ENCODE assay signal across 18 cellular contexts in the genomic region with DNA sequence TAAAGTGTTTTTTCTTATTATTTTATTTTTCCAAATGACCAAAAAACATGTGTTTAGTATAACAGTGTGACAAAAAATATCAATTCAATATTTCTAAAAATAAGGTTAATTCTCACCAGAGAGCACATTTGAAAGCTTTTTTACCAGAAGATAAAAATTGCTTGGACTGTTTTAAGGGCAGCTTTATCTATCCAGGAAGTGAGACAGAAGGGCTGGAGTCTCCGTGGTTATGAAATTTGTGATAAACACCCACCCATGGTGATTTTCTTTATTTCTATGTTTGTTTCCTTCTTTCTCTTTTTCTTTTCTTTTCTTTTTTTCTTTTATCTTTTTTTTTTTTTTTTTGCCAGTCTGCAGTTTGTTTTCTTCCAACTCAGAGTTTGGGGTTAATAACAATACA.
"Had no signal": no experiment of that assay in that cellular context is flagged by ENCODE, and none has a peak within 500 bp of the region (broad histone marks: within the 10 kb centered on the region; RNA-seq: fewer than 3 reads in every experiment).

No MANE protein-coding gene starts in this region.

- H3K27me3 ChIP-seq: sigmoid colon, tibial nerve, uterus had no signal

- H3K36me3 ChIP-seq: esophagus muscularis mucosa, sigmoid colon, tibial nerve, uterus had no signal

- H3K4me3 ChIP-seq: esophagus muscularis mucosa, sigmoid colon, tibial nerve, uterus had no signal

- H3K9me3 ChIP-seq: esophagus muscularis mucosa, sigmoid colon, tibial nerve, uterus had no signal

- DNase-seq: activated CD4-positive, alpha-beta T cell treated with anti-CD3 and anti-CD28 coated beads, Interleukin-2, amount 10 ng/mL, durations not matched to agents 24 days and 14 days; activated CD4-positive, CD25-positive, alpha-beta regulatory T cell; activated CD8-positive, alpha-beta T cell treated with anti-CD3 and anti-CD28 coated beads for 36 hours; activated naive CD4-positive, alpha-beta T cell treated with Interleukin-2 at 50 U/mL for 16 hours; activated T-cell treated with anti-CD3 and anti-CD28 coated beads, Interleukin-2, amount 50 U/mL, for 1 hour; aorta; effector CD4-positive, alpha-beta T cell; foreskin fibroblast; hippocampal formation; occipital lobe; posterior cingulate gyrus; sigmoid colon; stimulated activated naive CD4-positive, alpha-beta T cell treated with Interleukin-2 at 50 U/mL for 16 hours; SW 1271; T-helper 2 cell; uterus had no signal
